ENCODE assay signal across 22 cellular contexts in genomic region chr14:66572836-66573235, GRCh38.
"Had no signal": no experiment of that assay in that cellular context is flagged by ENCODE, and none has a peak within 500 bp of the region (broad histone marks: within the 10 kb centered on the region; RNA-seq: fewer than 3 reads in every experiment).

No MANE protein-coding gene starts in this region.

- ATAC-seq: heart left ventricle; mucosa of descending colon; stimulated activated effector memory CD8-positive, alpha-beta T cell treated with anti-CD3 and anti-CD28 coated beads, Interleukin-12 subunit alpha, Interleukin-12 subunit beta, amount 100 ng/mL, for 72 hours had no signal

- H3K4me1 ChIP-seq: breast epithelium had no signal

- H3K36me3 Mint-ChIP-seq: stimulated activated effector memory CD8-positive, alpha-beta T cell treated with anti-CD3 and anti-CD28 coated beads, Interleukin-12 subunit alpha, Interleukin-12 subunit beta, amount 100 ng/mL, for 72 hours had no signal

- H3K4me1 Mint-ChIP-seq: activated B cell treated with CpG ODN at 0.5 μM for 24 hours; naive B cell; stimulated activated effector memory CD8-positive, alpha-beta T cell treated with anti-CD3 and anti-CD28 coated beads, Interleukin-12 subunit alpha, Interleukin-12 subunit beta, amount 100 ng/mL, for 72 hours had no signal

- H3K27ac Mint-ChIP-seq: activated B cell treated with CpG ODN at 0.5 μM for 24 hours; activated CD4-positive, alpha-beta memory T cell treated with anti-CD3 and anti-CD28 coated beads for 36 hours; naive B cell; stimulated activated effector memory CD8-positive, alpha-beta T cell treated with anti-CD3 and anti-CD28 coated beads, Interleukin-12 subunit alpha, Interleukin-12 subunit beta, amount 100 ng/mL, for 72 hours; type B pancreatic cell had no signal

- H3K27ac ChIP-seq: breast epithelium, esophagus muscularis mucosa, heart left ventricle, right lobe of liver, stomach had no signal

- H3K27me3 ChIP-seq: breast epithelium, esophagus muscularis mucosa, heart left ventricle, right lobe of liver, stomach had no signal

- H3K36me3 ChIP-seq: breast epithelium, esophagus muscularis mucosa, heart left ventricle, right lobe of liver, stomach had no signal

- H3K4me3 ChIP-seq: breast epithelium, esophagus muscularis mucosa, heart left ventricle, mucosa of descending colon, right lobe of liver, stomach had no signal

- DNase-seq: activated B cell treated with CpG ODN at 0.5 μM for 24 hours; activated CD4-positive, alpha-beta memory T cell treated with anti-CD3 and anti-CD28 coated beads for 36 hours; activated CD4-positive, alpha-beta T cell treated with anti-CD3 and anti-CD28 coated beads for 4 hours; activated naive CD4-positive, alpha-beta T cell treated with Interleukin-2 at 50 U/mL for 16 hours; aorta; cerebellar nuclear complex; effector CD4-positive, alpha-beta T cell; foreskin melanocyte; heart left ventricle; kidney glomerular epithelial cell; mesenchymal stem cell; mucosa of descending colon; naive B cell; right lobe of liver; stimulated activated CD4-positive, alpha-beta T cell treated with anti-CD3 and anti-CD28 coated beads, Interleukin-4, amount 100 ng/mL, for 24 hours; stomach; T-helper 1 cell; T-helper 9 cell had no signal

- H3K27me3 Mint-ChIP-seq: activated B cell treated with CpG ODN at 0.5 μM for 24 hours; activated CD4-positive, alpha-beta memory T cell treated with anti-CD3 and anti-CD28 coated beads for 36 hours; naive B cell; type B pancreatic cell had no signal

- H3K4me3 Mint-ChIP-seq: activated B cell treated with CpG ODN at 0.5 μM for 24 hours; activated CD4-positive, alpha-beta memory T cell treated with anti-CD3 and anti-CD28 coated beads for 36 hours; naive B cell; stimulated activated effector memory CD8-positive, alpha-beta T cell treated with anti-CD3 and anti-CD28 coated beads, Interleukin-12 subunit alpha, Interleukin-12 subunit beta, amount 100 ng/mL, for 72 hours; type B pancreatic cell had no signal
